ENCODE assay signal across 22 cellular contexts in the genomic region with DNA sequence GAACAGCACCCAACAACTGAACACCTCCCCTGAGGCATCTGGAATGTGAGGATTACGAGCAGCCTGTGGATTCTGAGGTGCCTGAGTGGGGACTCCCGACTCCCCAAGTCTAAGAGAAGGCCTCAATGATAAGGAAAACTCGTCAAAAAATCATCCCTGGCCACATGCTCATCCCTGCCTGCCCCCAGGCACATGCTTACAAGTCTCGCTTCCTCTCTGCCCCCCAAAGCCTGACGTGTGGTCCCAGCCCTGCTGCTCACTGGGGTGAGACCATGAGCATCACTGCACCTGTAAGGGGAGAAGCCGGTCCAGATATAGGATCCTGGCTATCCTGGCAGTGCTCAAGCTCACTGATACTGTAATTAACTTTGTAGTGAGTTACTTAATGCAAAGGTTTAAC.
DNase-seq lines count a peak whose midpoint lies in the region; ATAC-seq and TF ChIP-seq lines count a peak whose summit lies in the region.
"Had no signal": no experiment of that assay in that cellular context is flagged by ENCODE, and none has a peak within 500 bp of the region (broad histone marks: within the 10 kb centered on the region; RNA-seq: fewer than 3 reads in every experiment).

No MANE protein-coding gene starts in this region.

- peak; percentile 51 for DNase-seq in H7
- no peak for DNase-seq in glutamatergic neuron
- peak; percentile 45 for DNase-seq in sigmoid colon
- no peak for DNase-seq in foreskin keratinocyte
- no peak for DNase-seq in GM19240 (ENCODE audit: insufficient read length, low spot score)
- DNase-seq in activated T-cell treated with anti-CD3 and anti-CD28 coated beads, Interleukin-2, amount 50 U/mL, for 4 hours = no peak
- DNase-seq: activated CD8-positive, alpha-beta memory T cell treated with anti-CD3 and anti-CD28 coated beads for 24 hours; activated effector memory CD4-positive, alpha-beta T cell treated with anti-CD3 and anti-CD28 coated beads, Interleukin-2, amount 50 U/mL, for 16 hours; Calu3; dermis blood vessel endothelial cell; gastrocnemius medialis; HFFc6; naive thymus-derived CD8-positive, alpha-beta T cell; NCI-H1092; NCI-H187 treated with DMSO at 0.1 percent for 48 hours; NCI-H345; NCI-H748 treated with DMSO at 0.1 percent for 48 hours; stimulated activated CD4-positive, alpha-beta T cell treated with anti-CD3 and anti-CD28 coated beads, Interleukin-2, amount 100 ng/mL, for 48 hours; T-helper 17 cell had no signal

- no peaks in the 10 kb centered on the region for H3K36me3 ChIP-seq in H7 (replicated peaks; ENCODE audit: control insufficient read depth, insufficient read depth, low read length)
- no peaks in the 10 kb centered on the region for H3K36me3 ChIP-seq in OCI-LY3 (replicated peaks; ENCODE audit: low read depth, low read length)
- H3K36me3 ChIP-seq in sigmoid colon = no peaks in the 10 kb centered on the region
- H3K36me3 ChIP-seq: gastrocnemius medialis had no signal

- H3K4me1 ChIP-seq in OCI-LY3 (ENCODE audit: low read length) (peaks cover 9% of the 10 kb centered on the region), sigmoid colon (peaks cover 0 to 73% (median 52%) of the 10 kb centered on the region in 4 donors), foreskin keratinocyte (peaks cover 9% of the 10 kb centered on the region)

- no peaks in the 10 kb centered on the region for H3K36me3 Mint-ChIP-seq in glutamatergic neuron (ENCODE audit: unreplicated experiment)
- H3K36me3 Mint-ChIP-seq in activated T-cell treated with anti-CD3 and anti-CD28 coated beads, Interleukin-2, amount 50 U/mL, for 4 hours (ENCODE audit: insufficient read depth) = no peaks in the 10 kb centered on the region
- H3K36me3 Mint-ChIP-seq: mesothelial cell of epicardium; naive thymus-derived CD8-positive, alpha-beta T cell had no signal

- no peaks in the 10 kb centered on the region for H4K20me1 ChIP-seq in OCI-LY3 (ENCODE audit: insufficient read depth, low read length)

- peaks cover 67% of the 10 kb centered on the region for H3K4me1 Mint-ChIP-seq in glutamatergic neuron (ENCODE audit: low read depth, unreplicated experiment)
- H3K4me1 Mint-ChIP-seq in activated T-cell treated with anti-CD3 and anti-CD28 coated beads, Interleukin-2, amount 50 U/mL, for 4 hours (ENCODE audit: low read depth) = no peaks in the 10 kb centered on the region
- H3K4me1 Mint-ChIP-seq: central memory CD8-positive, alpha-beta T cell; naive thymus-derived CD8-positive, alpha-beta T cell had no signal

- 77 to 83% methylated on average over 6 of the region's 6 CpGs for WGBS in sigmoid colon, 2 donors

- no peak for TF ChIP-seq POLR2A in sigmoid colon (IDR thresholded peaks at IDR 0.05)

- H3K9ac ChIP-seq in OCI-LY3 (ENCODE audit: low read length) = no peak overlapping the region

- H3K27ac Mint-ChIP-seq in glutamatergic neuron (ENCODE audit: unreplicated experiment) = peak overlapping the region; percentile 76
- H3K27ac Mint-ChIP-seq: HFFc6; naive thymus-derived CD8-positive, alpha-beta T cell; T-helper 17 cell had no signal

- TF ChIP-seq EP300 in sigmoid colon (IDR thresholded peaks at IDR 0.05) = no peak

- no peaks in the 10 kb centered on the region for H3K79me2 ChIP-seq in OCI-LY3 (ENCODE audit: low read length)

- 0 out of 2 replicates have a peak overlapping the region, but pooled peaks have one; percentile 9 for H3K4me2 ChIP-seq in OCI-LY3 (ENCODE audit: low read length)

- H3K9me3 ChIP-seq in OCI-LY3 (ENCODE audit: insufficient read depth, low read length) (no peaks in the 10 kb centered on the region), sigmoid colon (no peaks in the 10 kb centered on the region)
- H3K9me3 ChIP-seq: gastrocnemius medialis had no signal

- no peak for TF ChIP-seq CTCF in OCI-LY3 (IDR thresholded peaks at IDR 0.05; ENCODE audit: low read depth, low read length)
- no peak for TF ChIP-seq CTCF in glutamatergic neuron (IDR thresholded peaks at IDR 0.05; ENCODE audit: partially characterized antibody, unreplicated experiment)
- no peak for TF ChIP-seq CTCF in sigmoid colon (IDR thresholded peaks at IDR 0.05)
- TF ChIP-seq CTCF in foreskin keratinocyte (conservative IDR thresholded peaks at IDR 0.05) = no peak

- no peak for ATAC-seq in foreskin keratinocyte
- no peak for ATAC-seq in activated T-cell treated with anti-CD3 and anti-CD28 coated beads, Interleukin-2, amount 50 U/mL, for 4 hours
- ATAC-seq: naive thymus-derived CD8-positive, alpha-beta T cell; T-helper 17 cell had no signal

- H3K4me3 ChIP-seq in H7 (ENCODE audit: insufficient read depth, low read depth, low read length) (no peak overlapping the region), OCI-LY3 (ENCODE audit: low read length) (no peak overlapping the region), sigmoid colon (no peak overlapping the region)
- H3K4me3 ChIP-seq: gastrocnemius medialis had no signal

- H3K4me3 Mint-ChIP-seq in glutamatergic neuron (ENCODE audit: unreplicated experiment) = peak overlapping the region; percentile 25
- H3K4me3 Mint-ChIP-seq in activated T-cell treated with anti-CD3 and anti-CD28 coated beads, Interleukin-2, amount 50 U/mL, for 4 hours = no peak overlapping the region
- H3K4me3 Mint-ChIP-seq: central memory CD8-positive, alpha-beta T cell; HFFc6; mesothelial cell of epicardium; naive thymus-derived CD8-positive, alpha-beta T cell; T-helper 17 cell had no signal

- H3K27me3 ChIP-seq in H7 (ENCODE audit: control insufficient read depth, insufficient read depth, low read length) = no peaks in the 10 kb centered on the region
- peaks cover 5% of the 10 kb centered on the region; the same call in 1 of the 2 replicates for H3K27me3 ChIP-seq in OCI-LY3 (ENCODE audit: low read depth, low read length)
- H3K27me3 ChIP-seq in sigmoid colon = no peaks in the 10 kb centered on the region
- H3K27me3 ChIP-seq in foreskin keratinocyte = no peaks in the 10 kb centered on the region
- H3K27me3 ChIP-seq: gastrocnemius medialis had no signal

- intact Hi-C loops in sigmoid colon (cut with DNase I) = loop anchor here (5.0 kb wide), 1 partner anchor 41 kb away; no protein-coding TSS in a partner anchor

- no peak overlapping the region for H3K27ac ChIP-seq in OCI-LY3 (ENCODE audit: low read length)
- H3K27ac ChIP-seq in sigmoid colon = peak overlapping the region in 3 of 4 donors; percentile 52 to 74 (median 67)
- no peak overlapping the region for H3K27ac ChIP-seq in foreskin keratinocyte
- H3K27ac ChIP-seq: gastrocnemius medialis had no signal

- peaks cover 16% of the 10 kb centered on the region for H3K27me3 Mint-ChIP-seq in glutamatergic neuron (ENCODE audit: unreplicated experiment)
- H3K27me3 Mint-ChIP-seq in activated T-cell treated with anti-CD3 and anti-CD28 coated beads, Interleukin-2, amount 50 U/mL, for 4 hours (ENCODE audit: low read depth) = peaks cover 20% of the 10 kb centered on the region

- peaks cover 16% of the 10 kb centered on the region for H3K9me3 Mint-ChIP-seq in glutamatergic neuron (ENCODE audit: unreplicated experiment)
- H3K9me3 Mint-ChIP-seq in activated T-cell treated with anti-CD3 and anti-CD28 coated beads, Interleukin-2, amount 50 U/mL, for 4 hours = no peaks in the 10 kb centered on the region
- H3K9me3 Mint-ChIP-seq: central memory CD8-positive, alpha-beta T cell; HFFc6; mesothelial cell of epicardium; naive thymus-derived CD8-positive, alpha-beta T cell had no signal

- no peak overlapping the region for H2AFZ ChIP-seq in OCI-LY3 (ENCODE audit: low read depth, low read length)

Comparison
In these comparisons a context has a peak if more than half of its experiments do, and no peak if none do; other contexts are left out.
1. DNase-seq: peak in H7 (single experiment) and sigmoid colon (single experiment); none in glutamatergic neuron (single experiment), foreskin keratinocyte (0 of 2), GM19240 (single experiment) and activated T-cell treated with anti-CD3 and anti-CD28 coated beads, Interleukin-2, amount 50 U/mL, for 4 hours (single experiment).
2. H3K27ac ChIP-seq: peak in sigmoid colon (3 of 4); none in OCI-LY3 (single experiment) and foreskin keratinocyte (single experiment).